1 cellular context compared by ENCODE assay signal in the genomic region with DNA sequence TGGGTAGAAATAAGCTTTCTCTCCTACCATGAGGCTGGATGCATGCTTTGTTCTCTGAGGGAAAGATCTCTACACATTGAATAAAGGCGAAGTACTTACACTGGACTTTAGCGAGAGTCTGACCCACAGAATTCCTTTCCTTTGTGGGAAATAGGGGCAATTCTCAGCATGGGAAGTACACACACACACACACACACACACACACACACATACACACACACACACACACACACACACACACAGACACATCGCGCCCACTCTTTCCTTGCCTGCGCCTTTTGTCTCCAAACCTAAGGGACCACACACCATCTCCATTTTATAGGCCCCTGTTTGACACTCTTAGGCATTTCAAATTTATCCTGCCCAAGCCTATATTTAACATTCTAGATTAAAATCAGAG.
TF ChIP-seq lines count a peak whose summit lies in the region.

No MANE protein-coding gene starts in this region.

TF ChIP-seq in IMR-90, 13 proteins besides CTCF, POLR2A, EP300 and RAD21:
- no peak for TF ChIP-seq BHLHE40 (IDR thresholded peaks at IDR 0.05; ENCODE audit: low read depth, low read length)
- TF ChIP-seq FOS (IDR thresholded peaks at IDR 0.05; ENCODE audit: low read depth, low read length): no peak
- TF ChIP-seq MAZ (IDR thresholded peaks at IDR 0.05; ENCODE audit: borderline replicate concordance, low read depth, low read length): no peak
- no peak for TF ChIP-seq MXI1 (IDR thresholded peaks at IDR 0.05; ENCODE audit: borderline replicate concordance, low read depth, low read length)
- no peak for TF ChIP-seq RCOR1 (IDR thresholded peaks at IDR 0.05; ENCODE audit: insufficient replicate concordance, low read length)
- no peak for TF ChIP-seq RFX5 (IDR thresholded peaks at IDR 0.05; ENCODE audit: low read depth, low read length)
- TF ChIP-seq, protein P1, sequence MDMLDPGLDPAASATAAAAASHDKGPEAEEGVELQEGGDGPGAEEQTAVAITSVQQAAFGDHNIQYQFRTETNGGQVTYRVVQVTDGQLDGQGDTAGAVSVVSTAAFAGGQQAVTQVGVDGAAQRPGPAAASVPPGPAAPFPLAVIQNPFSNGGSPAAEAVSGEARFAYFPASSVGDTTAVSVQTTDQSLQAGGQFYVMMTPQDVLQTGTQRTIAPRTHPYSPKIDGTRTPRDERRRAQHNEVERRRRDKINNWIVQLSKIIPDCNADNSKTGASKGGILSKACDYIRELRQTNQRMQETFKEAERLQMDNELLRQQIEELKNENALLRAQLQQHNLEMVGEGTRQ (IDR thresholded peaks at IDR 0.05; ENCODE audit: low read depth, low read length): no peak
- TF ChIP-seq SMC3 (IDR thresholded peaks at IDR 0.05; ENCODE audit: low read depth, low read length): no peak
- no peak for TF ChIP-seq CHD1 (IDR thresholded peaks at IDR 0.05; ENCODE audit: low read depth, low read length)
- TF ChIP-seq CEBPB (IDR thresholded peaks at IDR 0.05; ENCODE audit: low read depth, low read length): no peak
- TF ChIP-seq MAFK (IDR thresholded peaks at IDR 0.05; ENCODE audit: low read depth, low read length): no peak
- TF ChIP-seq NFE2L2 (IDR thresholded peaks at IDR 0.05; ENCODE audit: low read depth, low read length): no peak
- TF ChIP-seq, protein P2, sequence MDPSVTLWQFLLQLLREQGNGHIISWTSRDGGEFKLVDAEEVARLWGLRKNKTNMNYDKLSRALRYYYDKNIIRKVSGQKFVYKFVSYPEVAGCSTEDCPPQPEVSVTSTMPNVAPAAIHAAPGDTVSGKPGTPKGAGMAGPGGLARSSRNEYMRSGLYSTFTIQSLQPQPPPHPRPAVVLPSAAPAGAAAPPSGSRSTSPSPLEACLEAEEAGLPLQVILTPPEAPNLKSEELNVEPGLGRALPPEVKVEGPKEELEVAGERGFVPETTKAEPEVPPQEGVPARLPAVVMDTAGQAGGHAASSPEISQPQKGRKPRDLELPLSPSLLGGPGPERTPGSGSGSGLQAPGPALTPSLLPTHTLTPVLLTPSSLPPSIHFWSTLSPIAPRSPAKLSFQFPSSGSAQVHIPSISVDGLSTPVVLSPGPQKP (IDR thresholded peaks at IDR 0.05; ENCODE audit: borderline replicate concordance, low read depth, low read length): no peak
